Comparison of ENCODE assay signal across 7 cellular contexts in the genomic region with DNA sequence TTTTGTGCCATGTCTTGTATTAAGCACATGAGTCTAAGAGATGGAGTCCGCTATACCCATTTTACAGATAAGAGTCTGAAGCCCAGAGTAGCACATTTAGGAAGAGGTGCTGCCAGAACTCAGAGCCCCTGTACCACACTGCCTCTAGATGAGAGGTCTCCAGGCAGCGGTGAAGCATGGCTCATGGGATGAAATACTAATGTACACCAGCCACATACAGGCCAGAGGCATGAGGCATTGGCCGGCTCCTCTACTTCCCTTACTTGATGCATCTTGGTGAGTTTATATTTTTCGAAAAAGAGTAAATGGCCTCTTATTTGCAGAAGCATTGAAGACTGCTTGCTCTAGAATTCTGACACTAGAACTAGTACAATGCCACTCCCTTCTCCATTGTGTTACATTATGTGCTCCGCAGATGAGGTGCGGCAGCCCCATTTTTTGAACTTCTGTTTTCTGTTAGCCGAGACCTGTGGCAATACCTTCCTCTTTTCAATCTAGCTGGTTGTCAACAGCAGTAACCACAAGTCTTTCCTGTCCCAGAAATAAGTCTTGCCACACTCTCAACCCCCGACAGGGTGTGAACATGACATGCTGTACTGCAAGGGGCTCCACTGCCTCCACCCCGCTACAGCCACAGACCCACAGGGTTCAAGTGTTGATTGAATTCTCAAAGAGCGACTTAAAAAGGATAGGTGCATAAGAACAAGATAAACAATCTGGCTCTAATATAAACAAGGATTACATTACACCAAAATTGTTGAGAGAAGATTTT.
A peak's percentile ranks its signal among the peaks of the same experiment; 100 is the strongest.
DNase-seq lines count a peak whose midpoint lies in the region; ATAC-seq and TF ChIP-seq lines count a peak whose summit lies in the region.

No MANE protein-coding gene starts in this region.

- 66 to 70% methylated on average over 10 of the region's 10 CpGs for WGBS in esophagus, 2 donors

- H3K36me3 Mint-ChIP-seq in activated CD4-positive, alpha-beta T cell treated with anti-CD3 and anti-CD28 coated beads for 36 hours (ENCODE audit: low read depth), result peaks cover 16% of the 10 kb centered on the region
- H3K36me3 Mint-ChIP-seq in endothelial cell (ENCODE audit: low read depth, unreplicated experiment), result no peaks in the 10 kb centered on the region

- H3K36me3 ChIP-seq in esophagus (ENCODE audit: control insufficient read depth in 2 of 2, insufficient read depth in 2 of 2, low read length in 1 of 2), result no peaks in the 10 kb centered on the region

- H3K27ac Mint-ChIP-seq in activated CD4-positive, alpha-beta T cell treated with anti-CD3 and anti-CD28 coated beads for 36 hours, result peak overlapping the region; percentile 99
- H3K27ac Mint-ChIP-seq in endothelial cell (ENCODE audit: unreplicated experiment), result no peak overlapping the region

- H3K4me1 ChIP-seq in esophagus (ENCODE audit: control insufficient read depth in 2 of 2, insufficient read depth in 2 of 2, low read length in 1 of 2), result peaks cover 4 to 7% of the 10 kb centered on the region in 2 donors

- no peak for TF ChIP-seq CTCF in endothelial cell (IDR thresholded peaks at IDR 0.05; ENCODE audit: unreplicated experiment)

- H3K9me3 Mint-ChIP-seq in activated CD4-positive, alpha-beta T cell treated with anti-CD3 and anti-CD28 coated beads for 36 hours (ENCODE audit: low read depth), result peaks cover 4% of the 10 kb centered on the region
- H3K9me3 Mint-ChIP-seq in endothelial cell (ENCODE audit: unreplicated experiment), result no peaks in the 10 kb centered on the region

- ATAC-seq in GM19438 (IDR thresholded peaks at IDR 0.05; ENCODE audit: low read depth, unreplicated experiment) (peak; percentile 75), HG03439 (IDR thresholded peaks at IDR 0.05; ENCODE audit: unreplicated experiment) (peak; percentile 56)
- ATAC-seq in activated CD4-positive, alpha-beta T cell treated with anti-CD3 and anti-CD28 coated beads for 36 hours, result peak; percentile 48

- H3K27me3 ChIP-seq in esophagus (ENCODE audit: control insufficient read depth in 1 of 2, insufficient read depth in 2 of 2, low read length in 2 of 2), result no peaks in the 10 kb centered on the region

- H3K4me1 Mint-ChIP-seq in activated CD4-positive, alpha-beta T cell treated with anti-CD3 and anti-CD28 coated beads for 36 hours, result peaks cover 52% of the 10 kb centered on the region
- H3K4me1 Mint-ChIP-seq in endothelial cell (ENCODE audit: unreplicated experiment), result peaks cover 31% of the 10 kb centered on the region

- peak overlapping the region; percentile 69 to 79 for H3K27ac ChIP-seq in esophagus (ENCODE audit: low read depth in 2 of 2, low read length in 1 of 2)

- no peaks in the 10 kb centered on the region for H3K9me3 ChIP-seq in esophagus (ENCODE audit: control insufficient read depth in 2 of 2, insufficient read depth in 1 of 2, low read depth in 1 of 2, low read length in 1 of 2)

- no peak overlapping the region for H3K4me3 ChIP-seq in esophagus (ENCODE audit: low read depth in 1 of 2, low read length in 2 of 2)

- H3K27me3 Mint-ChIP-seq in activated CD4-positive, alpha-beta T cell treated with anti-CD3 and anti-CD28 coated beads for 36 hours, result no peaks in the 10 kb centered on the region
- peaks cover 12% of the 10 kb centered on the region for H3K27me3 Mint-ChIP-seq in endothelial cell (ENCODE audit: unreplicated experiment)

- DNase-seq in activated CD4-positive, alpha-beta T cell treated with anti-CD3 and anti-CD28 coated beads for 36 hours, result peak; percentile 80
- peak; percentile 44 for DNase-seq in stimulated activated CD4-positive, alpha-beta T cell treated with anti-CD3 and anti-CD28 coated beads, Interleukin-12 subunit alpha, Interleukin-12 subunit beta, amount 100 ng/mL, for 4 hours
- DNase-seq in NCI-H2081 (lab: John Stamatoyannopoulos, UW), result no peak
- no peak for DNase-seq in endothelial cell (ENCODE audit: low spot score)

- intact Hi-C loops in activated CD4-positive, alpha-beta T cell treated with anti-CD3 and anti-CD28 coated beads for 36 hours (cut with DNase I, micrococcal nuclease), result loop anchor here (1.0 to 2.0 kb wide), 2 partner anchors 13 to 72 kb away; no protein-coding TSS in a partner anchor

- no peak overlapping the region for H3K4me3 Mint-ChIP-seq in activated CD4-positive, alpha-beta T cell treated with anti-CD3 and anti-CD28 coated beads for 36 hours
- no peak overlapping the region for H3K4me3 Mint-ChIP-seq in endothelial cell (ENCODE audit: unreplicated experiment)

- CTCF ChIA-PET in activated CD4-positive, alpha-beta T cell treated with anti-CD3 and anti-CD28 coated beads for 36 hours (lab: Charles Lee), result interaction anchor here (1.4 to 4.9 kb wide), 9 partner anchors 10 to 303 kb away, joined by 3 to 32 read pairs (median 11); no protein-coding TSS in a partner anchor

- POLR2A ChIA-PET in activated CD4-positive, alpha-beta T cell treated with anti-CD3 and anti-CD28 coated beads for 36 hours (lab: Charles Lee), result interaction anchor here (0.7 to 4.1 kb wide), 5 partner anchors 9 to 72 kb away, joined by 3 to 42 read pairs (median 12); no protein-coding TSS in a partner anchor

Comparison
In these comparisons a context has a peak if more than half of its experiments do, and no peak if none do; other contexts are left out.
1. DNase-seq: peak in activated CD4-positive, alpha-beta T cell treated with anti-CD3 and anti-CD28 coated beads for 36 hours (single experiment) and stimulated activated CD4-positive, alpha-beta T cell treated with anti-CD3 and anti-CD28 coated beads, Interleukin-12 subunit alpha, Interleukin-12 subunit beta, amount 100 ng/mL, for 4 hours (single experiment); none in NCI-H2081 (0 of 2) and endothelial cell (single experiment).
2. Peak in every context shown above with its lines, with median percentiles within 50 percentile points of each other: ATAC-seq.